In genomic region chr3:58281069-58281468, GRCh38 we compare ENCODE assay signal across 28 cellular contexts.
"Had no signal": no experiment of that assay in that cellular context is flagged by ENCODE, and none has a peak within 500 bp of the region (broad histone marks: within the 10 kb centered on the region; RNA-seq: fewer than 3 reads in every experiment).

No MANE protein-coding gene starts in this region.

- DNase-seq: activated CD4-positive, alpha-beta memory T cell treated with anti-CD3 and anti-CD28 coated beads for 36 hours; activated CD4-positive, alpha-beta T cell treated with anti-CD3 and anti-CD28 coated beads for 36 hours; activated CD4-positive, alpha-beta T cell treated with anti-CD3 and anti-CD28 coated beads, Interleukin-2, amount 10 ng/mL, durations not matched to agents 24 days and 14 days; activated CD4-positive, CD25-positive, alpha-beta regulatory T cell; activated CD4-positive, CD25-positive, alpha-beta regulatory T cell treated with anti-CD3 and anti-CD28 coated beads, Interleukin-2, amount 50 U/mL, for 72 hours; activated CD8-positive, alpha-beta memory T cell treated with anti-CD3 and anti-CD28 coated beads, Interleukin-2, amount 10 ng/mL, durations not matched to agents 7 days and 5 days; activated CD8-positive, alpha-beta memory T cell treated with anti-CD3 and anti-CD28 coated beads, Interleukin-2, amount 50 U/mL, for 4 hours; activated CD8-positive, alpha-beta T cell treated with anti-CD3 and anti-CD28 coated beads, Interleukin-2, amount 10 ng/mL, durations not matched to agents 7 days and 5 days; activated effector memory CD4-positive, alpha-beta T cell treated with anti-CD3 and anti-CD28 coated beads, Interleukin-2, amount 50 U/mL, for 16 hours; activated naive CD4-positive, alpha-beta T cell treated with anti-CD3 and anti-CD28 coated beads for 36 hours; activated naive CD8-positive, alpha-beta T cell treated with anti-CD3 and anti-CD28 coated beads for 36 hours; activated naive CD8-positive, alpha-beta T cell treated with anti-CD3 and anti-CD28 coated beads, Interleukin-2, amount 50 U/mL, for 24 hours; activated T-cell treated with anti-CD3 and anti-CD28 coated beads, Interleukin-2, amount 50 U/mL, for 1 hour; activated T-cell treated with anti-CD3 and anti-CD28 coated beads, Interleukin-2, amount 50 U/mL, for 48 hours; adrenal gland; amygdala; aorta; body of pancreas; caudate nucleus; dorsolateral prefrontal cortex; effector memory CD4-positive, alpha-beta T cell; endodermal cell; foreskin fibroblast; head of caudate nucleus; T-helper 17 cell; T1000 had no signal

- H3K4me1 ChIP-seq: adrenal gland, body of pancreas had no signal

- H3K9me3 ChIP-seq: adrenal gland, body of pancreas had no signal

- H3K27me3 ChIP-seq: adrenal gland, body of pancreas, dorsolateral prefrontal cortex had no signal

- ATAC-seq: activated CD4-positive, alpha-beta T cell treated with anti-CD3 and anti-CD28 coated beads for 36 hours; activated CD8-positive, alpha-beta memory T cell treated with anti-CD3 and anti-CD28 coated beads, Interleukin-2, amount 10 ng/mL, durations not matched to agents 7 days and 5 days; activated CD8-positive, alpha-beta T cell treated with anti-CD3 and anti-CD28 coated beads, Interleukin-2, amount 10 ng/mL, durations not matched to agents 7 days and 5 days; activated naive CD8-positive, alpha-beta T cell treated with anti-CD3 and anti-CD28 coated beads, Interleukin-2, amount 50 U/mL, for 24 hours; body of pancreas; esophagus mucosa; T-helper 17 cell had no signal

- H3K27ac ChIP-seq: adrenal gland, body of pancreas, coronary artery had no signal

- H3K4me3 ChIP-seq: adrenal gland, body of pancreas, coronary artery, dorsolateral prefrontal cortex had no signal
